ENCODE assay signal across 1 cellular context in the genomic region with DNA sequence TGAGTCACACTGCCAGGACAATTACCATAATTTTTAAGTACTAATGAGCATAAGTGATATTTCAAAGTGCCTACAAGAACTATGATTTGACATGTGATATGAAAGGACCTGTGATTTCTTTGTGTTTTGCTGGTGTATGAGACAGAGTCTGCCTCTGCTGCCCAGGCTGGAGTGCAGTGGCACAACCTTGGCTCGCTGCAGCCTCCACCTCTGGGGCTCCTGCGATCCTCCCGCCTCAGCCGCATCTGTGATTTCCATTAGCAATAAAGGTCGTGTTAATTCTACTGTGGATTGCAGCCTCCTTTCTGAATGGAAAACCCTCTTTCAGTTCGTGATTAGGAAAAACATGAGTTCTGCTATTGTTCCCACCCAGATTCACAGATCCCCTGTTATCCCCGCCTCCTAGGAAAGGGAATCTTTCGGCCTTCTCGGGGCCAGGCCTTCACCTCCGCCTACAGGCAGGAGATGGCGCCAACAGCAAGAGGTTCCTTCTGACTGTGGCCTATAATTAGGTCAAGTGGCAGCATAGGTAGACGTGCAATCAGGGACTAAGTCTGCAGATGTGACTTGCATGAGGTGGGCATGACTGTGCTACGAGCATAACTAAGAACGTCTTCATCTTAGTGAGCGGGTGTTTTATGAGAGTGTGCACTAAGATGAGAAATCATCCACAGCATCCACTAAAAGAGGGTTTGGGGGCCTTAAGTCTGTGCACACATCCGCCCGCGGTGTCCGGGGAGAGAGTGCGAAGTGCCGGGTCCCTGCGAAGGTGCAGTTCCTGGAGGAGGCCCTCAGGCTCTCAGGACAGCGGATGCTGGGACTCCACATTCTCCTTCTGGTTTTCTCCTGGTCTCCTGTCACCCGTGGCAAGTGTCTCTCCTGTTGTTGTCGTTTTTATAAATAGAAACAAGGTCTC.
A peak's percentile ranks its signal among the peaks of the same experiment; 100 is the strongest.
TF ChIP-seq lines count a peak whose summit lies in the region.

No MANE protein-coding gene starts in this region.

TF ChIP-seq in GM23338, 12 proteins besides CTCF, POLR2A, EP300 and RAD21:
- TF ChIP-seq, protein P1, sequence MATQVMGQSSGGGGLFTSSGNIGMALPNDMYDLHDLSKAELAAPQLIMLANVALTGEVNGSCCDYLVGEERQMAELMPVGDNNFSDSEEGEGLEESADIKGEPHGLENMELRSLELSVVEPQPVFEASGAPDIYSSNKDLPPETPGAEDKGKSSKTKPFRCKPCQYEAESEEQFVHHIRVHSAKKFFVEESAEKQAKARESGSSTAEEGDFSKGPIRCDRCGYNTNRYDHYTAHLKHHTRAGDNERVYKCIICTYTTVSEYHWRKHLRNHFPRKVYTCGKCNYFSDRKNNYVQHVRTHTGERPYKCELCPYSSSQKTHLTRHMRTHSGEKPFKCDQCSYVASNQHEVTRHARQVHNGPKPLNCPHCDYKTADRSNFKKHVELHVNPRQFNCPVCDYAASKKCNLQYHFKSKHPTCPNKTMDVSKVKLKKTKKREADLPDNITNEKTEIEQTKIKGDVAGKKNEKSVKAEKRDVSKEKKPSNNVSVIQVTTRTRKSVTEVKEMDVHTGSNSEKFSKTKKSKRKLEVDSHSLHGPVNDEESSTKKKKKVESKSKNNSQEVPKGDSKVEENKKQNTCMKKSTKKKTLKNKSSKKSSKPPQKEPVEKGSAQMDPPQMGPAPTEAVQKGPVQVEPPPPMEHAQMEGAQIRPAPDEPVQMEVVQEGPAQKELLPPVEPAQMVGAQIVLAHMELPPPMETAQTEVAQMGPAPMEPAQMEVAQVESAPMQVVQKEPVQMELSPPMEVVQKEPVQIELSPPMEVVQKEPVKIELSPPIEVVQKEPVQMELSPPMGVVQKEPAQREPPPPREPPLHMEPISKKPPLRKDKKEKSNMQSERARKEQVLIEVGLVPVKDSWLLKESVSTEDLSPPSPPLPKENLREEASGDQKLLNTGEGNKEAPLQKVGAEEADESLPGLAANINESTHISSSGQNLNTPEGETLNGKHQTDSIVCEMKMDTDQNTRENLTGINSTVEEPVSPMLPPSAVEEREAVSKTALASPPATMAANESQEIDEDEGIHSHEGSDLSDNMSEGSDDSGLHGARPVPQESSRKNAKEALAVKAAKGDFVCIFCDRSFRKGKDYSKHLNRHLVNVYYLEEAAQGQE (IDR thresholded peaks at IDR 0.05; ENCODE audit: unreplicated experiment) = no peak
- TF ChIP-seq, protein P2, sequence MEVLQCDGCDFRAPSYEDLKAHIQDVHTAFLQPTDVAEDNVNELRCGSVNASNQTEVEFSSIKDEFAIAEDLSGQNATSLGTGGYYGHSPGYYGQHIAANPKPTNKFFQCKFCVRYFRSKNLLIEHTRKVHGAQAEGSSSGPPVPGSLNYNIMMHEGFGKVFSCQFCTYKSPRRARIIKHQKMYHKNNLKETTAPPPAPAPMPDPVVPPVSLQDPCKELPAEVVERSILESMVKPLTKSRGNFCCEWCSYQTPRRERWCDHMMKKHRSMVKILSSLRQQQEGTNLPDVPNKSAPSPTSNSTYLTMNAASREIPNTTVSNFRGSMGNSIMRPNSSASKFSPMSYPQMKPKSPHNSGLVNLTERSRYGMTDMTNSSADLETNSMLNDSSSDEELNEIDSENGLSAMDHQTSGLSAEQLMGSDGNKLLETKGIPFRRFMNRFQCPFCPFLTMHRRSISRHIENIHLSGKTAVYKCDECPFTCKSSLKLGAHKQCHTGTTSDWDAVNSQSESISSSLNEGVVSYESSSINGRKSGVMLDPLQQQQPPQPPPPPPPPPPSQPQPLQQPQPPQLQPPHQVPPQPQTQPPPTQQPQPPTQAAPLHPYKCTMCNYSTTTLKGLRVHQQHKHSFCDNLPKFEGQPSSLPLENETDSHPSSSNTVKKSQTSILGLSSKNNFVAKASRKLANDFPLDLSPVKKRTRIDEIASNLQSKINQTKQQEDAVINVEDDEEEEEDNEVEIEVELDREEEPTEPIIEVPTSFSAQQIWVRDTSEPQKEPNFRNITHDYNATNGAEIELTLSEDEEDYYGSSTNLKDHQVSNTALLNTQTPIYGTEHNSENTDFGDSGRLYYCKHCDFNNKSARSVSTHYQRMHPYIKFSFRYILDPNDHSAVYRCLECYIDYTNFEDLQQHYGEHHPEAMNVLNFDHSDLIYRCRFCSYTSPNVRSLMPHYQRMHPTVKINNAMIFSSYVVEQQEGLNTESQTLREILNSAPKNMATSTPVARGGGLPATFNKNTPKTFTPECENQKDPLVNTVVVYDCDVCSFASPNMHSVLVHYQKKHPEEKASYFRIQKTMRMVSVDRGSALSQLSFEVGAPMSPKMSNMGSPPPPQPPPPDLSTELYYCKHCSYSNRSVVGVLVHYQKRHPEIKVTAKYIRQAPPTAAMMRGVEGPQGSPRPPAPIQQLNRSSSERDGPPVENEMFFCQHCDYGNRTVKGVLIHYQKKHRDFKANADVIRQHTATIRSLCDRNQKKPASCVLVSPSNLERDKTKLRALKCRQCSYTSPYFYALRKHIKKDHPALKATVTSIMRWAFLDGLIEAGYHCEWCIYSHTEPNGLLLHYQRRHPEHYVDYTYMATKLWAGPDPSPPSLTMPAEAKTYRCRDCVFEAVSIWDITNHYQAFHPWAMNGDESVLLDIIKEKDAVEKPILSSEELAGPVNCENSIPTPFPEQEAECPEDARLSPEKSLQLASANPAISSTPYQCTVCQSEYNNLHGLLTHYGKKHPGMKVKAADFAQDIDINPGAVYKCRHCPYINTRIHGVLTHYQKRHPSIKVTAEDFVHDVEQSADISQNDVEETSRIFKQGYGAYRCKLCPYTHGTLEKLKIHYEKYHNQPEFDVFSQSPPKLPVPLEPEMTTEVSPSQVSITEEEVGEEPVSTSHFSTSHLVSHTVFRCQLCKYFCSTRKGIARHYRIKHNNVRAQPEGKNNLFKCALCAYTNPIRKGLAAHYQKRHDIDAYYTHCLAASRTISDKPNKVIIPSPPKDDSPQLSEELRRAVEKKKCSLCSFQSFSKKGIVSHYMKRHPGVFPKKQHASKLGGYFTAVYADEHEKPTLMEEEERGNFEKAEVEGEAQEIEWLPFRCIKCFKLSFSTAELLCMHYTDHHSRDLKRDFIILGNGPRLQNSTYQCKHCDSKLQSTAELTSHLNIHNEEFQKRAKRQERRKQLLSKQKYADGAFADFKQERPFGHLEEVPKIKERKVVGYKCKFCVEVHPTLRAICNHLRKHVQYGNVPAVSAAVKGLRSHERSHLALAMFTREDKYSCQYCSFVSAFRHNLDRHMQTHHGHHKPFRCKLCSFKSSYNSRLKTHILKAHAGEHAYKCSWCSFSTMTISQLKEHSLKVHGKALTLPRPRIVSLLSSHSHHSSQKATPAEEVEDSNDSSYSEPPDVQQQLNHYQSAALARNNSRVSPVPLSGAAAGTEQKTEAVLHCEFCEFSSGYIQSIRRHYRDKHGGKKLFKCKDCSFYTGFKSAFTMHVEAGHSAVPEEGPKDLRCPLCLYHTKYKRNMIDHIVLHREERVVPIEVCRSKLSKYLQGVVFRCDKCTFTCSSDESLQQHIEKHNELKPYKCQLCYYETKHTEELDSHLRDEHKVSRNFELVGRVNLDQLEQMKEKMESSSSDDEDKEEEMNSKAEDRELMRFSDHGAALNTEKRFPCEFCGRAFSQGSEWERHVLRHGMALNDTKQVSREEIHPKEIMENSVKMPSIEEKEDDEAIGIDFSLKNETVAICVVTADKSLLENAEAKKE (CRISPR knock-in tag; IDR thresholded peaks at IDR 0.05) = no peak
- TF ChIP-seq CREB1 (CRISPR knock-in tag; IDR thresholded peaks at IDR 0.05; ENCODE audit: low read depth) (0 out of 2 replicates have a peak, but pooled peaks have one; percentile 8), STAT1 (IDR thresholded peaks at IDR 0.05; ENCODE audit: unreplicated experiment) (no peak), NANOG (IDR thresholded peaks at IDR 0.05; ENCODE audit: borderline replicate concordance) (no peak)
